Comparison of ENCODE assay signal across 17 cellular contexts in the genomic region with DNA sequence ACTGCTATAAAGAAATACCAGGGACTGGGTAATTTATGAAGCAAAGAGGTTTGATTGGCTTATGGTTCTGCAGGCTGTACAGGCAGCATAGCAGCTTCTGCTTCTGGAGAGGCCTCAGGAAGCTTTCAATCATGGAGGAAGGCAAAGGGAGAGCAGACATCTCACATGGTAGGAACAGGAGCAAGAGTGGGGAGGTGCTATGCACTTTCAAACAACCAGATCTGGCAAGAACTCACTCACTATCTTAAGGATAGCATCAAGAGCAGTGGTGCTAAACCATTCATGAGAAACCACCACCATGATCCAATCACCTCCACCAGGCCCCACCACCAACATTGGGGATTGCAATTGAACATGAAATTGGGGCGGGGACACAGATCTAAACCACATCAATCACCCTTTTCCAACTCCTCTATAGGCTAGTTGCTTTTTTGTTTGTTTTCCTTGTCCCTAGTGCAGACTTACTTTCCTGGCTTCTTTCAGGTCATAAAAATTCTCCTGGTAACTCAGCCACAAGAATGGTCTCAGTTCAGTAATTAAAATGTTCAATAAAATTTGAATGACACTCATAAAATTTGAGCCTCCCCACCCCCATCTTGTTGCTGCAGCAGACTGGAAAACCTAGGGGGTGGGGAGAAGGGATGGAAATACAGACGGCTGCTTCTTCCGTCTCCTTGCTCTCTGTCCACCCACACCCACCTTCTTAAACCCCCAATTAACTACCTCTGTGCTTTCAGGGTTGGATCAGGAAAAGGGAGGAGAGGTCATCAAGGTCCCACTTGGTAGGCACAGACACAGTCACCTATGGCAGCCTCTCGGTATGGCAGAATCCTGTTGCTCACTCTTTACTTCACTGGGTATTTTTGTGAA. TPM values are rescaled to one million over a fixed set of nuclear protein-coding genes. Genes with fewer than 3 reads are reported as not detected.
A peak's percentile ranks its signal among the peaks of the same experiment; 100 is the strongest.
DNase-seq lines count a peak whose midpoint lies in the region; ATAC-seq and TF ChIP-seq lines count a peak whose summit lies in the region.
"Had no signal": no experiment of that assay in that cellular context is flagged by ENCODE, and none has a peak within 500 bp of the region (broad histone marks: within the 10 kb centered on the region; RNA-seq: fewer than 3 reads in every experiment).

No MANE protein-coding gene starts in this region.

- intact Hi-C loops in left colon (cut with DNase I, micrococcal nuclease) (no loop called here), transverse colon (cut with DNase I; ENCODE audit: low total_unique reads) (no loop called here)

- peak; percentile 24 for DNase-seq in HT-29 (ENCODE audit: low spot score)
- peak; percentile 74 for DNase-seq in NCI-H526 treated with DMSO at 0.1 percent for 48 hours (lab: John Stamatoyannopoulos, UW)
- peak; percentile 37 to 49 for DNase-seq in left colon
- DNase-seq in transverse colon, result peak; percentile 36
- no peak for DNase-seq in brain microvascular endothelial cell
- DNase-seq in OCI-M2 (lab: John Stamatoyannopoulos, UW; ENCODE audit: unreplicated experiment), result no peak
- DNase-seq in stimulated activated CD4-positive, alpha-beta T cell treated with anti-CD3 and anti-CD28 coated beads, Interleukin-12 subunit alpha, Interleukin-12 subunit beta, amount 100 ng/mL, for 4 hours, result no peak
- DNase-seq: Caco-2; CD8-positive, alpha-beta memory T cell; DMS53; GF-D8; GM23248; H7 had no signal

- H3K4me1 ChIP-seq in transverse colon, result peaks cover 0 to 24% (median 10%) of the 10 kb centered on the region in 4 donors
- H3K4me1 ChIP-seq: A549 had no signal

- H3K9me3 ChIP-seq in transverse colon, result no peaks in the 10 kb centered on the region
- H3K9me3 ChIP-seq: A549, Caco-2 had no signal

- no peak overlapping the region for H3K4me3 ChIP-seq in transverse colon
- no peak overlapping the region for H3K4me3 ChIP-seq in brain microvascular endothelial cell (ENCODE audit: low read depth, low read length)
- H3K4me3 ChIP-seq: A549, GM23248 had no signal

- H3K27me3 ChIP-seq in transverse colon (no peaks in the 10 kb centered on the region), brain microvascular endothelial cell (replicated peaks) (no peaks in the 10 kb centered on the region)

- TF ChIP-seq EP300 in transverse colon (IDR thresholded peaks at IDR 0.05; ENCODE audit: low read depth), result no peak

- H3K27ac ChIP-seq in transverse colon (peak overlapping the region in 3 of 4 donors; percentile 12 to 58 (median 23)), brain microvascular endothelial cell (no peak overlapping the region)
- H3K27ac ChIP-seq: A549, GM23248, HL-60, KMS-11 had no signal

- no peak for TF ChIP-seq POLR2A in transverse colon (IDR thresholded peaks at IDR 0.05)

- TF ChIP-seq CTCF in transverse colon (IDR thresholded peaks at IDR 0.05), result no peak
- no peak for TF ChIP-seq CTCF in brain microvascular endothelial cell (IDR thresholded peaks at IDR 0.05; ENCODE audit: low read depth, low read length, missing control alignments)

- 51 to 53% methylated on average over 3 to 4 of the region's 4 CpGs for WGBS in transverse colon (ENCODE audit: low coverage in 1 of 2), 2 donors

- in situ Hi-C loops in transverse colon (cut with MboI; ENCODE audit: low pct_ligation_motif_present in 1 of 4, low pct_unique_long_range_greater_than_20kb in 1 of 4, low sequenced_read_pairs in 3 of 4), result loop anchor here in 3 of 4 donors (25.0 kb wide), 3 partner anchors 96 to 521 kb away; a partner anchor contains a TSS
- in situ Hi-C loops in brain microvascular endothelial cell (cut with HindIII; ENCODE audit: low pct_ligation_motif_present, low sequenced_read_pairs), result no loop called here

- H3K36me3 ChIP-seq in transverse colon, result no peaks in the 10 kb centered on the region
- no peaks in the 10 kb centered on the region for H3K36me3 ChIP-seq in brain microvascular endothelial cell (replicated peaks)

- ATAC-seq in left colon, result peak; percentile 90
- no peak for ATAC-seq in HG03135 (IDR thresholded peaks at IDR 0.05; ENCODE audit: unreplicated experiment)
- ATAC-seq: A549 had no signal

RNA-seq across cellular contexts. Expression of a gene that starts 16.3 kb away (rescaled TPM):
- total RNA-seq in HT-29 (2014; rRNA removed; shearing (Covaris generic)), result 66.6 and 70.7 TPM in 2 replicates
- total RNA-seq in left colon (10 to 100 TPM; 31.1 to 33.9 TPM), transverse colon (10 to 100 TPM; 11.9 to 47.1 (median 34.3) TPM)

Comparison
In these comparisons a context has a peak if more than half of its experiments do, and no peak if none do; other contexts are left out.
1. DNase-seq: peak in HT-29 (single experiment), NCI-H526 treated with DMSO at 0.1 percent for 48 hours (single experiment), left colon (2 of 2) and transverse colon (single experiment); none in brain microvascular endothelial cell (single experiment), OCI-M2 (single experiment) and stimulated activated CD4-positive, alpha-beta T cell treated with anti-CD3 and anti-CD28 coated beads, Interleukin-12 subunit alpha, Interleukin-12 subunit beta, amount 100 ng/mL, for 4 hours (single experiment).